23 cellular contexts compared by ENCODE assay signal in the genomic region with DNA sequence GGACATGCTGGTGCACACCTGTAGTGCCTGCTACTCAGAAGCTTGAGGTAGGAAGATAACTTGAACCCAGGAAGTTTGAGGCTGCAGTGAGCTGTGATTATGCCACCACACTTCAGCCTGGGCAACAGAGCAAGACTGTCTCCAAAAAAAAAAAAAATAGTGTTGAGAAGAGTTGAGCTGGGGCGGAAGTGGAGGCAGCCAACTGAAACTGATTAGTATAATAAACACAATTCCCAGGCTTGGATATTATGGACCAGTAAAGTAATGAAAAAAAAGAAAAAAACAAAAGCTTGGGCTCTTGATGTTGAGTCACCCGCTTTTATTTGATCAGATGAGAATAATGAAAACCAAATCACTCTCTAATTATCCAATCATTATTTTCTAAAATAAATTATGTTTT. TPM values are rescaled to one million over a fixed set of nuclear protein-coding genes. Genes with fewer than 3 reads are reported as not detected.
DNase-seq lines count a peak whose midpoint lies in the region; ATAC-seq and TF ChIP-seq lines count a peak whose summit lies in the region.
"Had no signal": no experiment of that assay in that cellular context is flagged by ENCODE, and none has a peak within 500 bp of the region (broad histone marks: within the 10 kb centered on the region; RNA-seq: fewer than 3 reads in every experiment).

No MANE protein-coding gene starts in this region.

- H3K27ac ChIP-seq in endodermal cell (ENCODE audit: low read depth, low read length), result no peak overlapping the region
- H3K27ac ChIP-seq: HL-60 had no signal

- peaks cover 37% of the 10 kb centered on the region for H3K9me3 Mint-ChIP-seq in nephron progenitor cell
- H3K9me3 Mint-ChIP-seq in endodermal cell, result peaks cover 20% of the 10 kb centered on the region
- H3K9me3 Mint-ChIP-seq: CD4-positive, alpha-beta memory T cell had no signal

- no peak for ATAC-seq in HG03139 (IDR thresholded peaks at IDR 0.05; ENCODE audit: unreplicated experiment)
- ATAC-seq: HepG2, Panc1 had no signal

- H3K4me1 Mint-ChIP-seq in nephron progenitor cell (peaks cover 48% of the 10 kb centered on the region), endodermal cell (peaks cover 14% of the 10 kb centered on the region)

- no peaks in the 10 kb centered on the region for H3K27me3 Mint-ChIP-seq in nephron progenitor cell (ENCODE audit: low read depth, poor library complexity)
- no peaks in the 10 kb centered on the region for H3K27me3 Mint-ChIP-seq in endodermal cell (ENCODE audit: insufficient read depth)

- DNase-seq in EH (ENCODE audit: low read depth) (peak; percentile 44), NCI-H146 treated with DMSO at 0.1 percent for 48 hours (lab: John Stamatoyannopoulos, UW; ENCODE audit: unreplicated experiment) (peak; percentile 21), epithelial cell of proximal tubule (ENCODE audit: low read depth) (peak; percentile 9), nephron progenitor cell (no peak), endodermal cell (no peak)
- DNase-seq in activated CD4-positive, alpha-beta T cell treated with anti-CD3 and anti-CD28 coated beads for 48 hours, result no peak
- no peak for DNase-seq in activated CD4-positive, alpha-beta T cell treated with anti-CD3 and anti-CD28 coated beads, Interleukin-2, amount 50 U/mL, for 48 hours
- DNase-seq: Caco-2; CD4-positive, alpha-beta memory T cell; DND-41; GOT3; HCEC 1CT; KG1; NCI-H1092 treated with DMSO at 0.1 percent for 48 hours; NCI-H1436 treated with DMSO at 0.1 percent for 48 hours; NCI-H2081 treated with DMSO at 0.1 percent for 48 hours; NCI-H510A; NCI-H748 treated with DMSO at 0.1 percent for 48 hours; NK-92 treated with Interleukin-12 subunit alpha and Interleukin-12 subunit beta, amount 100 ng/mL, for 24 hours had no signal

- H3K27ac Mint-ChIP-seq in nephron progenitor cell, result peak overlapping the region; percentile 37
- H3K27ac Mint-ChIP-seq in endodermal cell, result no peak overlapping the region
- H3K27ac Mint-ChIP-seq: CD4-positive, alpha-beta memory T cell had no signal

- no peaks in the 10 kb centered on the region for H3K27me3 ChIP-seq in endodermal cell (ENCODE audit: control insufficient read depth, insufficient read depth, low read length, poor library complexity, severe bottlenecking)

- H3K4me1 ChIP-seq in endodermal cell (ENCODE audit: control insufficient read depth, insufficient read depth, low read length), result no peaks in the 10 kb centered on the region

- H3K4me3 ChIP-seq in epithelial cell of proximal tubule (ENCODE audit: low read depth, low read length), result no peak overlapping the region
- H3K4me3 ChIP-seq in endodermal cell (ENCODE audit: low read length), result no peak overlapping the region

- no peak overlapping the region for H3K4me3 Mint-ChIP-seq in nephron progenitor cell
- no peak overlapping the region for H3K4me3 Mint-ChIP-seq in endodermal cell
- H3K4me3 Mint-ChIP-seq: CD4-positive, alpha-beta memory T cell had no signal

- peaks cover 19% of the 10 kb centered on the region for H3K9me3 ChIP-seq in endodermal cell (ENCODE audit: control insufficient read depth, low read length)
- H3K9me3 ChIP-seq: Caco-2 had no signal

- H3K9ac ChIP-seq in endodermal cell (ENCODE audit: extremely low read depth, low read length, poor library complexity, severe bottlenecking), result no peak overlapping the region

- peaks cover 70% of the 10 kb centered on the region for H3K36me3 Mint-ChIP-seq in nephron progenitor cell (ENCODE audit: low read depth)
- H3K36me3 Mint-ChIP-seq in endodermal cell (ENCODE audit: low read depth), result peaks cover 17% of the 10 kb centered on the region
- H3K36me3 Mint-ChIP-seq: CD4-positive, alpha-beta memory T cell had no signal

- H3K36me3 ChIP-seq in endodermal cell (ENCODE audit: control insufficient read depth, insufficient read depth, low read length), result no peaks in the 10 kb centered on the region

- 100% methylated on average over 1 of the region's 2 CpGs for WGBS in endodermal cell (ENCODE audit: insufficient coverage in 1 of 2, insufficient read length in 1 of 2), 2 experiments

- TF ChIP-seq CTCF in epithelial cell of proximal tubule (conservative IDR thresholded peaks at IDR 0.05; ENCODE audit: low read depth, low read length) (no peak), nephron progenitor cell (IDR thresholded peaks at IDR 0.05) (no peak), endodermal cell (conservative IDR thresholded peaks at IDR 0.05) (no peak)

RNA-seq across cellular contexts. Expression of a gene that starts 21.0 kb away (rescaled TPM):
- 8.2 TPM in 2 replicates for total RNA-seq in epithelial cell of proximal tubule
- total RNA-seq in endodermal cell, result 10 to 100 TPM; 19.2 to 30.6 TPM
- 21.6 TPM for polyA plus RNA-seq in endodermal cell (2013, experiment 1 of 2)
- polyA plus RNA-seq in endodermal cell (2013, experiment 2 of 2), result 22.9 TPM
- total RNA-seq: CD4-positive, alpha-beta memory T cell had no signal
- polyA plus RNA-seq: CD4-positive, alpha-beta memory T cell had no signal

Comparison
In these comparisons a context has a peak if more than half of its experiments do, and no peak if none do; other contexts are left out.
1. DNase-seq: peak in EH (single experiment), NCI-H146 treated with DMSO at 0.1 percent for 48 hours (single experiment) and epithelial cell of proximal tubule (single experiment); none in nephron progenitor cell (single experiment), activated CD4-positive, alpha-beta T cell treated with anti-CD3 and anti-CD28 coated beads for 48 hours (single experiment), activated CD4-positive, alpha-beta T cell treated with anti-CD3 and anti-CD28 coated beads, Interleukin-2, amount 50 U/mL, for 48 hours (0 of 2) and endodermal cell (single experiment).